Comparison of ENCODE assay signal across 40 cellular contexts in the genomic region with DNA sequence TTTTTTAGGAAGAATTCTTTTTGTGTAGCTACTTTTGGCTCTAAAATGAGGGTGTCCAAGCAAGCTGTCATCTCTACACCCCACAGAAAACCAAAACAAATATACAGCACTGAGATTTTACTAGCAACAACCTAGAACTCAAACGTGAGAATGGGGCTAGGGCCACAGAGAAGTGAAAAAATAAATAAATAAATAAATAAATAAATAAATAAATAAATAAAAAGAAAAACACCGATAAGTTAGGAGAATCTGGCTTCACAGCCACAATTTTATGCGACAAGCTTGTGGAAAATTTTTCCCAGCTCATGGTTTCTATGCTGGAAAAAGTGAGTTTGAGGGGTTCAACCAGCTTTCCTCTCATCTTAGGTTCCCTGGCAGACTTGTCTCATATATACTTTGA.
"Had no signal": no experiment of that assay in that cellular context is flagged by ENCODE, and none has a peak within 500 bp of the region (broad histone marks: within the 10 kb centered on the region; RNA-seq: fewer than 3 reads in every experiment).

No MANE protein-coding gene starts in this region.

- H3K9me3 ChIP-seq: adrenal gland, ascending aorta, body of pancreas, breast epithelium had no signal

- H3K27ac Mint-ChIP-seq: activated naive CD4-positive, alpha-beta T cell treated with anti-CD3 and anti-CD28 coated beads for 36 hours; activated naive CD4-positive, alpha-beta T cell treated with anti-CD3 and anti-CD28 coated beads, Interleukin-2, amount 10 ng/mL, durations not matched to agents 7 days and 5 days; activated naive CD4-positive, alpha-beta T cell treated with anti-CD3 and anti-CD28 coated beads, Interleukin-2, amount 50 U/mL, for 24 hours; activated naive CD4-positive, alpha-beta T cell treated with anti-CD3 and anti-CD28 coated beads, Interleukin-2, amount 50 U/mL, for 72 hours; activated naive CD8-positive, alpha-beta T cell; activated naive CD8-positive, alpha-beta T cell treated with anti-CD3 and anti-CD28 coated beads for 36 hours; activated naive CD8-positive, alpha-beta T cell treated with anti-CD3 and anti-CD28 coated beads, Interleukin-2, amount 10 ng/mL, durations not matched to agents 7 days and 5 days; activated naive CD8-positive, alpha-beta T cell treated with anti-CD3 and anti-CD28 coated beads, Interleukin-2, amount 50 U/mL, for 24 hours; activated T-cell treated with anti-CD3 and anti-CD28 coated beads, Interleukin-2, amount 50 U/mL, for 24 hours; activated T-helper 1 cell treated with anti-CD3 and anti-CD28 coated beads, Interleukin-12 subunit alpha, Interleukin-12 subunit beta, Interleukin-2, Interleukin-4 antibody, amounts not matched to agents 30 ng/mL and 10 ng/mL and 1 ng/mL, durations not matched to agents 14 hours and 24 hours and 36 hours; activated T-helper 17 cell treated with anti-CD3 and anti-CD28 coated beads, Interleukin-2, amount 50 U/mL, for 72 hours; activated T-helper 2 cell treated with anti-CD3 and anti-CD28 coated beads, Interferon-gamma antibody, Interleukin-2, Interleukin-4, amounts not matched to agents 10 μg/mL and 5 μg/mL and 100 μg/mL, durations not matched to agents 14 hours and 24 hours and 36 hours; brain had no signal

- H3K4me3 ChIP-seq: adrenal gland, ascending aorta, body of pancreas, breast epithelium, cardiac muscle cell had no signal

- H3K27ac ChIP-seq: adrenal gland, ascending aorta, body of pancreas, brain microvascular endothelial cell, breast epithelium, cardiac muscle cell had no signal

- H3K36me3 ChIP-seq: adrenal gland, ascending aorta, brain microvascular endothelial cell, breast epithelium, cardiac muscle cell had no signal

- H3K27me3 Mint-ChIP-seq: activated naive CD4-positive, alpha-beta T cell treated with anti-CD3 and anti-CD28 coated beads, Interleukin-2, amount 10 ng/mL, durations not matched to agents 7 days and 5 days; activated naive CD4-positive, alpha-beta T cell treated with anti-CD3 and anti-CD28 coated beads, Interleukin-2, amount 50 U/mL, for 24 hours; activated naive CD8-positive, alpha-beta T cell; activated naive CD8-positive, alpha-beta T cell treated with anti-CD3 and anti-CD28 coated beads for 36 hours; activated naive CD8-positive, alpha-beta T cell treated with anti-CD3 and anti-CD28 coated beads, Interleukin-2, amount 50 U/mL, for 24 hours; activated T-cell treated with anti-CD3 and anti-CD28 coated beads, Interleukin-2, amount 50 U/mL, for 24 hours; activated T-helper 17 cell treated with anti-CD3 and anti-CD28 coated beads, Interleukin-2, amount 50 U/mL, for 72 hours; central memory CD8-positive, alpha-beta T cell had no signal

- H3K9me3 Mint-ChIP-seq: activated naive CD4-positive, alpha-beta T cell treated with anti-CD3 and anti-CD28 coated beads for 36 hours; activated naive CD4-positive, alpha-beta T cell treated with anti-CD3 and anti-CD28 coated beads, Interleukin-2, amount 50 U/mL, for 24 hours; activated naive CD8-positive, alpha-beta T cell treated with anti-CD3 and anti-CD28 coated beads for 36 hours; activated T-cell treated with anti-CD3 and anti-CD28 coated beads, Interleukin-2, amount 50 U/mL, for 24 hours; activated T-cell treated with anti-CD3 and anti-CD28 coated beads, Interleukin-2, amount 50 U/mL, for 4 hours; activated T-cell treated with anti-CD3 and anti-CD28 coated beads, Interleukin-2, amount 50 U/mL, for 72 hours; activated T-helper 1 cell treated with anti-CD3 and anti-CD28 coated beads, Interleukin-12 subunit alpha, Interleukin-12 subunit beta, Interleukin-2, Interleukin-4 antibody, amounts not matched to agents 30 ng/mL and 10 ng/mL and 1 ng/mL, durations not matched to agents 14 hours and 24 hours and 36 hours; central memory CD8-positive, alpha-beta T cell had no signal

- H3K4me1 ChIP-seq: adrenal gland, ascending aorta, body of pancreas, breast epithelium had no signal

- DNase-seq: activated effector memory CD4-positive, alpha-beta T cell treated with anti-CD3 and anti-CD28 coated beads, Interleukin-2, amount 50 U/mL, for 16 hours; activated effector memory CD4-positive, alpha-beta T cell treated with Interleukin-2 at 50 U/mL for 16 hours; activated gamma-delta T cell; activated gamma-delta T cell treated with Interleukin-2 at 50 U/mL for 16 hours; activated naive CD4-positive, alpha-beta T cell; activated naive CD4-positive, alpha-beta T cell treated with anti-CD3 and anti-CD28 coated beads for 36 hours; activated naive CD4-positive, alpha-beta T cell treated with anti-CD3 and anti-CD28 coated beads, Interleukin-2, amount 10 ng/mL, durations not matched to agents 7 days and 5 days; activated naive CD4-positive, alpha-beta T cell treated with anti-CD3 and anti-CD28 coated beads, Interleukin-2, amount 50 U/mL, for 16 hours; activated naive CD4-positive, alpha-beta T cell treated with Interleukin-2 at 50 U/mL for 16 hours; activated naive CD8-positive, alpha-beta T cell treated with anti-CD3 and anti-CD28 coated beads for 36 hours; activated naive CD8-positive, alpha-beta T cell treated with anti-CD3 and anti-CD28 coated beads, Interleukin-2, amount 10 ng/mL, durations not matched to agents 7 days and 5 days; activated naive CD8-positive, alpha-beta T cell treated with anti-CD3 and anti-CD28 coated beads, Interleukin-2, amount 50 U/mL, for 24 hours; activated T-cell treated with anti-CD3 and anti-CD28 coated beads, Interleukin-2, amount 50 U/mL, for 1 hour; activated T-cell treated with anti-CD3 and anti-CD28 coated beads, Interleukin-2, amount 50 U/mL, for 24 hours; activated T-cell treated with anti-CD3 and anti-CD28 coated beads, Interleukin-2, amount 50 U/mL, for 4 hours; activated T-cell treated with anti-CD3 and anti-CD28 coated beads, Interleukin-2, amount 50 U/mL, for 48 hours; activated T-cell treated with anti-CD3 and anti-CD28 coated beads, Interleukin-2, amount 50 U/mL, for 72 hours; adrenal gland; amniotic stem cell; amygdala; anterior cingulate cortex; aorta; body of pancreas; brain microvascular endothelial cell; caudate nucleus; central memory CD4-positive, alpha-beta T cell; cerebellar nuclear complex had no signal

- H3K36me3 Mint-ChIP-seq: activated naive CD4-positive, alpha-beta T cell treated with anti-CD3 and anti-CD28 coated beads, Interleukin-2, amount 10 ng/mL, durations not matched to agents 7 days and 5 days; activated naive CD4-positive, alpha-beta T cell treated with anti-CD3 and anti-CD28 coated beads, Interleukin-2, amount 50 U/mL, for 24 hours; activated naive CD4-positive, alpha-beta T cell treated with anti-CD3 and anti-CD28 coated beads, Interleukin-2, amount 50 U/mL, for 72 hours; activated naive CD8-positive, alpha-beta T cell; activated naive CD8-positive, alpha-beta T cell treated with anti-CD3 and anti-CD28 coated beads for 36 hours; activated naive CD8-positive, alpha-beta T cell treated with anti-CD3 and anti-CD28 coated beads, Interleukin-2, amount 10 ng/mL, durations not matched to agents 7 days and 5 days; brain had no signal

- H3K4me1 Mint-ChIP-seq: activated naive CD4-positive, alpha-beta T cell treated with anti-CD3 and anti-CD28 coated beads, Interleukin-2, amount 10 ng/mL, durations not matched to agents 7 days and 5 days; activated naive CD4-positive, alpha-beta T cell treated with anti-CD3 and anti-CD28 coated beads, Interleukin-2, amount 50 U/mL, for 24 hours; activated naive CD8-positive, alpha-beta T cell treated with anti-CD3 and anti-CD28 coated beads for 36 hours; activated naive CD8-positive, alpha-beta T cell treated with anti-CD3 and anti-CD28 coated beads, Interleukin-2, amount 10 ng/mL, durations not matched to agents 7 days and 5 days; activated naive CD8-positive, alpha-beta T cell treated with anti-CD3 and anti-CD28 coated beads, Interleukin-2, amount 50 U/mL, for 24 hours; activated T-helper 17 cell treated with anti-CD3 and anti-CD28 coated beads, Interleukin-2, amount 50 U/mL, for 72 hours; brain; central memory CD8-positive, alpha-beta T cell had no signal

- H3K27me3 ChIP-seq: adrenal gland, ascending aorta, body of pancreas, brain microvascular endothelial cell, breast epithelium, cardiac muscle cell had no signal

- H3K4me3 Mint-ChIP-seq: activated naive CD4-positive, alpha-beta T cell treated with anti-CD3 and anti-CD28 coated beads for 36 hours; activated naive CD4-positive, alpha-beta T cell treated with anti-CD3 and anti-CD28 coated beads, Interleukin-2, amount 10 ng/mL, durations not matched to agents 7 days and 5 days; activated naive CD4-positive, alpha-beta T cell treated with anti-CD3 and anti-CD28 coated beads, Interleukin-2, amount 50 U/mL, for 24 hours; activated naive CD8-positive, alpha-beta T cell; activated naive CD8-positive, alpha-beta T cell treated with anti-CD3 and anti-CD28 coated beads for 36 hours; activated naive CD8-positive, alpha-beta T cell treated with anti-CD3 and anti-CD28 coated beads, Interleukin-2, amount 10 ng/mL, durations not matched to agents 7 days and 5 days; activated naive CD8-positive, alpha-beta T cell treated with anti-CD3 and anti-CD28 coated beads, Interleukin-2, amount 50 U/mL, for 24 hours; activated T-cell treated with anti-CD3 and anti-CD28 coated beads, Interleukin-2, amount 50 U/mL, for 24 hours; activated T-cell treated with anti-CD3 and anti-CD28 coated beads, Interleukin-2, amount 50 U/mL, for 4 hours; activated T-cell treated with anti-CD3 and anti-CD28 coated beads, Interleukin-2, amount 50 U/mL, for 72 hours; activated T-helper 1 cell treated with anti-CD3 and anti-CD28 coated beads, Interleukin-12 subunit alpha, Interleukin-12 subunit beta, Interleukin-2, Interleukin-4 antibody, amounts not matched to agents 30 ng/mL and 10 ng/mL and 1 ng/mL, durations not matched to agents 14 hours and 24 hours and 36 hours; activated T-helper 17 cell treated with anti-CD3 and anti-CD28 coated beads, Interleukin-2, amount 50 U/mL, for 72 hours; brain; central memory CD8-positive, alpha-beta T cell had no signal

- FAIRE-seq: astrocyte, bronchial epithelial cell had no signal

- ATAC-seq: activated naive CD4-positive, alpha-beta T cell treated with anti-CD3 and anti-CD28 coated beads, Interleukin-2, amount 50 U/mL, for 72 hours; activated naive CD8-positive, alpha-beta T cell treated with anti-CD3 and anti-CD28 coated beads, Interleukin-2, amount 50 U/mL, for 24 hours; activated T-cell treated with anti-CD3 and anti-CD28 coated beads, Interleukin-2, amount 50 U/mL, for 4 hours; activated T-cell treated with anti-CD3 and anti-CD28 coated beads, Interleukin-2, amount 50 U/mL, for 72 hours; activated T-helper 17 cell treated with anti-CD3 and anti-CD28 coated beads, Interleukin-2, amount 50 U/mL, for 72 hours; body of pancreas had no signal
